13 cellular contexts compared by ENCODE assay signal in the genomic region with DNA sequence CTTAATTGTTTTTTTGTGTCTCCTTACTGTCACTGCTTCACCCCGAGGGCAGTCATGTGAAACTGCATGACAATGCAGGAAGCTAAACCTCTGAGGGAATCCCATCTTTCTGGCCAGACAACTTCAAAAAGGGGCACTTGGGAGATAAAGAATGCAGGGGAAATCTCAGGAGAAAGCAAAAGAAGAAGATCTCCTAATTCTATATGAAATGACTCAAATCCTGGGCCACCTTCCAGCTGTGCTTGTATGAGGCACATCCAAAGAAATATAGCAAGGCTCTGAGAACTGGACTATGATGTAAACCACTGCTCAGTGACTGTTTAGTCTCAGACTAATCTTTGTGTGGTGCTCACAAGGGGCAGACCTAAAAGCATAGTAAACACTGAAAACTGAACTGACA. TPM values are rescaled to one million over a fixed set of nuclear protein-coding genes. Genes with fewer than 3 reads are reported as not detected.
A peak's percentile ranks its signal among the peaks of the same experiment; 100 is the strongest.
DNase-seq lines count a peak whose midpoint lies in the region; TF ChIP-seq lines count a peak whose summit lies in the region.
"Had no signal": no experiment of that assay in that cellular context is flagged by ENCODE, and none has a peak within 500 bp of the region (broad histone marks: within the 10 kb centered on the region; RNA-seq: fewer than 3 reads in every experiment).

No MANE protein-coding gene starts in this region.

- H3K27ac Mint-ChIP-seq in neural progenitor cell = peak overlapping the region; percentile 33

- peaks cover 8% of the 10 kb centered on the region for H3K4me1 ChIP-seq in SJSA1 (replicated peaks)
- peaks cover 20% of the 10 kb centered on the region for H3K4me1 ChIP-seq in neural progenitor cell

- peak overlapping the region; percentile 56 for H2AFZ ChIP-seq in neural progenitor cell (replicated peaks)

- peaks cover 2% of the 10 kb centered on the region for H3K9me3 Mint-ChIP-seq in neural progenitor cell

- no peaks in the 10 kb centered on the region for H3K36me3 ChIP-seq in SJSA1
- no peaks in the 10 kb centered on the region for H3K36me3 ChIP-seq in neural progenitor cell
- no peaks in the 10 kb centered on the region for H3K36me3 ChIP-seq in WERI-Rb-1

- H3K27me3 Mint-ChIP-seq in neural progenitor cell (ENCODE audit: insufficient read depth, low read depth) = peaks cover 3% of the 10 kb centered on the region

- H3K4me2 ChIP-seq in neural progenitor cell = peak overlapping the region; percentile 23

- H3K36me3 Mint-ChIP-seq in neural progenitor cell = peaks cover 6% of the 10 kb centered on the region

- no peaks in the 10 kb centered on the region for H3K79me2 ChIP-seq in neural progenitor cell (ENCODE audit: low read depth)

- no peak for TF ChIP-seq CTCF in fibroblast of mammary gland (conservative IDR thresholded peaks at IDR 0.05; ENCODE audit: control insufficient read depth, insufficient read depth, low read depth, low read length)
- no peak for TF ChIP-seq CTCF in neural progenitor cell (IDR thresholded peaks at IDR 0.05)
- TF ChIP-seq CTCF in WERI-Rb-1 (IDR thresholded peaks at IDR 0.05; ENCODE audit: low read depth, low read length) = no peak

- no peaks in the 10 kb centered on the region for H4K20me1 ChIP-seq in neural progenitor cell (ENCODE audit: low read depth)

- H3K4me1 Mint-ChIP-seq in neural progenitor cell = peaks cover 16% of the 10 kb centered on the region

- peak; percentile 59 for DNase-seq in ELR (ENCODE audit: low read depth)
- DNase-seq in SJSA1 (ENCODE audit: low read depth in 1 of 2, low spot score in 2 of 2) = peak; percentile 47 to 65
- peak; percentile 92 for DNase-seq in fibroblast of mammary gland (ENCODE audit: low read depth)
- peak; percentile 35 for DNase-seq in neural progenitor cell (ENCODE audit: low spot score)
- no peak for DNase-seq in GM19240 (ENCODE audit: insufficient read length, low spot score)
- DNase-seq in HT-29 (ENCODE audit: low spot score) = no peak
- no peak for DNase-seq in activated T-cell treated with anti-CD3 and anti-CD28 coated beads, Interleukin-2, amount 50 U/mL, for 48 hours
- DNase-seq in WERI-Rb-1 = no peak
- DNase-seq: activated naive CD4-positive, alpha-beta T cell treated with Interleukin-2 at 50 U/mL for 16 hours; NCI-H1092; NCI-H526 treated with DMSO at 0.1 percent for 48 hours; stimulated activated CD4-positive, alpha-beta T cell treated with anti-CD3 and anti-CD28 coated beads, Interleukin-15, amount 100 ng/mL, for 24 hours had no signal

- H3F3A ChIP-seq in neural progenitor cell (ENCODE audit: low read depth) = peaks cover 10% of the 10 kb centered on the region

- H3K9me3 ChIP-seq in SJSA1 (replicated peaks) = no peaks in the 10 kb centered on the region
- no peaks in the 10 kb centered on the region for H3K9me3 ChIP-seq in neural progenitor cell (ENCODE audit: low read depth)
- no peaks in the 10 kb centered on the region for H3K9me3 ChIP-seq in WERI-Rb-1 (ENCODE audit: severe bottlenecking)

- no peak overlapping the region for H3K4me3 ChIP-seq in SJSA1
- H3K4me3 ChIP-seq in fibroblast of mammary gland (ENCODE audit: control insufficient read depth, low read depth, low read length) = no peak overlapping the region
- H3K4me3 ChIP-seq in neural progenitor cell = no peak overlapping the region
- H3K4me3 ChIP-seq in WERI-Rb-1 (ENCODE audit: low read depth, low read length) = no peak overlapping the region
- H3K4me3 ChIP-seq: dorsolateral prefrontal cortex had no signal

- H3K4me3 Mint-ChIP-seq in neural progenitor cell = no peak overlapping the region

- no peak overlapping the region for H3K9ac ChIP-seq in neural progenitor cell

- no peaks in the 10 kb centered on the region for H3K27me3 ChIP-seq in SJSA1 (replicated peaks)
- no peaks in the 10 kb centered on the region for H3K27me3 ChIP-seq in neural progenitor cell
- no peaks in the 10 kb centered on the region for H3K27me3 ChIP-seq in WERI-Rb-1 (ENCODE audit: insufficient read depth, low read depth, severe bottlenecking)
- H3K27me3 ChIP-seq: dorsolateral prefrontal cortex had no signal

- H3K27ac ChIP-seq in SJSA1 (peak overlapping the region; percentile 15; the same call in 1 of the 2 replicates), neural progenitor cell (peak overlapping the region; percentile 52), WERI-Rb-1 (no peak overlapping the region)
- H3K27ac ChIP-seq: dorsolateral prefrontal cortex had no signal

RNA-seq across cellular contexts. Expression of a gene that starts 22.6 kb away (rescaled TPM):
- total RNA-seq in SJSA1 (2014; rRNA removed; shearing (Covaris generic)) = 31.8 and 42.2 TPM in 2 replicates
- 42.2 and 47.6 TPM in 2 replicates for total RNA-seq in neural progenitor cell (ENCODE audit: low replicate concordance)
- 57.3 and 70.2 TPM in 2 replicates for total RNA-seq in HT-29 (2014; rRNA removed; shearing (Covaris generic))

Comparison
In these comparisons a context has a peak if more than half of its experiments do, and no peak if none do; other contexts are left out.
1. DNase-seq: peak in ELR (single experiment), SJSA1 (2 of 2), fibroblast of mammary gland (single experiment) and neural progenitor cell (single experiment); none in GM19240 (single experiment), HT-29 (single experiment), activated T-cell treated with anti-CD3 and anti-CD28 coated beads, Interleukin-2, amount 50 U/mL, for 48 hours (0 of 2) and WERI-Rb-1 (single experiment).